In genomic region chr9:111632051-111632450, GRCh38 we compare ENCODE assay signal across 8 cellular contexts. TPM values are rescaled to one million over a fixed set of nuclear protein-coding genes. Genes with fewer than 3 reads are reported as not detected.
DNase-seq lines count a peak whose midpoint lies in the region; ATAC-seq and TF ChIP-seq lines count a peak whose summit lies in the region.

No MANE protein-coding gene starts in this region.

- TF ChIP-seq POLR2A in gastroesophageal sphincter (IDR thresholded peaks at IDR 0.05), result no peak

- no peaks in the 10 kb centered on the region for H3K36me3 ChIP-seq in SU-DHL-6 (ENCODE audit: low read length)
- H3K36me3 ChIP-seq in gastroesophageal sphincter, result no peaks in the 10 kb centered on the region
- no peaks in the 10 kb centered on the region for H3K36me3 ChIP-seq in smooth muscle cell (ENCODE audit: low read depth)

- TF ChIP-seq EP300 in gastroesophageal sphincter (IDR thresholded peaks at IDR 0.05), result no peak

- H4K20me1 ChIP-seq in SU-DHL-6 (ENCODE audit: low read depth, low read length) (no peaks in the 10 kb centered on the region; the same call in 1 of the 2 replicates), smooth muscle cell (ENCODE audit: low read depth) (peaks cover 51% of the 10 kb centered on the region)

- H3K9me2 ChIP-seq in SU-DHL-6 (replicated peaks; ENCODE audit: insufficient read depth, low read length), result no peaks in the 10 kb centered on the region

- DNase-seq in DMS53 (lab: John Stamatoyannopoulos, UW) (peak; percentile 21), DMS53 treated with DMSO at 0.1 percent for 48 hours (lab: John Stamatoyannopoulos, UW; ENCODE audit: unreplicated experiment) (no peak), smooth muscle cell (lab: John Stamatoyannopoulos, UW; ENCODE audit: unreplicated experiment) (no peak), hippocampal formation (lab: John Stamatoyannopoulos, UW) (no peak)
- DNase-seq in stimulated activated naive CD4-positive, alpha-beta T cell (lab: John Stamatoyannopoulos, UW), result no peak

- H3K9ac ChIP-seq in SU-DHL-6 (ENCODE audit: low read length) (peak overlapping the region; percentile 77), smooth muscle cell (ENCODE audit: low read depth) (peak overlapping the region; percentile 93)

- H2AFZ ChIP-seq in SU-DHL-6 (ENCODE audit: low read depth, low read length, severe bottlenecking) (peak overlapping the region; percentile 57), smooth muscle cell (ENCODE audit: low read depth) (no peak overlapping the region)

- H3K4me3 ChIP-seq in SU-DHL-6 (ENCODE audit: insufficient read depth, low read length, poor library complexity, severe bottlenecking) (peak overlapping the region; percentile 74), gastroesophageal sphincter (peak overlapping the region; percentile 75 to 97), smooth muscle cell (peak overlapping the region; percentile 81)

- H3K79me2 ChIP-seq in SU-DHL-6 (ENCODE audit: insufficient read depth, low read length) (peaks cover 49% of the 10 kb centered on the region), smooth muscle cell (ENCODE audit: low read depth) (peaks cover 57% of the 10 kb centered on the region)

- peaks cover 9 to 32% (median 10%) of the 10 kb centered on the region in 3 donors for H3K4me1 ChIP-seq in gastroesophageal sphincter
- H3K4me1 ChIP-seq in smooth muscle cell (ENCODE audit: low read depth), result peaks cover 17% of the 10 kb centered on the region

- peak overlapping the region; percentile 71 for H3K4me2 ChIP-seq in SU-DHL-6 (ENCODE audit: low read depth, low read length, poor library complexity, severe bottlenecking)
- H3K4me2 ChIP-seq in smooth muscle cell, result peak overlapping the region; percentile 92

- 34 to 39% methylated on average over 5 of the region's 5 CpGs for WGBS in gastroesophageal sphincter (ENCODE audit: low coverage in 1 of 2), 2 donors
- 42% methylated on average over 5 of the region's 5 CpGs for WGBS in smooth muscle cell (ENCODE audit: low lambda C conversion rate)

- H3K9me3 ChIP-seq in SU-DHL-6 (ENCODE audit: insufficient read depth, low read length), result no peaks in the 10 kb centered on the region
- H3K9me3 ChIP-seq in gastroesophageal sphincter, result no peaks in the 10 kb centered on the region
- no peaks in the 10 kb centered on the region for H3K9me3 ChIP-seq in smooth muscle cell (replicated peaks; ENCODE audit: low read depth)

- H3F3A ChIP-seq in SU-DHL-6 (ENCODE audit: insufficient read depth) (no peaks in the 10 kb centered on the region), smooth muscle cell (ENCODE audit: low read depth) (no peaks in the 10 kb centered on the region)

- TF ChIP-seq CTCF in SU-DHL-6 (IDR thresholded peaks at IDR 0.05; ENCODE audit: insufficient read depth, low read length, poor library complexity, severe bottlenecking), result no peak
- TF ChIP-seq CTCF in gastroesophageal sphincter (IDR thresholded peaks at IDR 0.05), result no peak
- TF ChIP-seq CTCF in smooth muscle cell (IDR thresholded peaks at IDR 0.05; ENCODE audit: borderline replicate concordance, insufficient read depth, poor library complexity, severe bottlenecking), result no peak

- peak overlapping the region; percentile 34 for H3K27ac ChIP-seq in SU-DHL-6 (ENCODE audit: low read depth, low read length)
- peak overlapping the region in 3 of 4 donors; percentile 90 to 95 (median 93) for H3K27ac ChIP-seq in gastroesophageal sphincter
- H3K27ac ChIP-seq in smooth muscle cell (ENCODE audit: low read depth), result no peak overlapping the region

- H3K27me3 ChIP-seq in SU-DHL-6 (ENCODE audit: low read length) (no peaks in the 10 kb centered on the region), gastroesophageal sphincter (no peaks in the 10 kb centered on the region), smooth muscle cell (ENCODE audit: low read depth) (no peaks in the 10 kb centered on the region)

- ATAC-seq in gastroesophageal sphincter, result no peak
- ATAC-seq in HG03439 (IDR thresholded peaks at IDR 0.05; ENCODE audit: unreplicated experiment), result no peak

RNA-seq across cellular contexts. Expression of gene DNAJC25, which starts 0.9 kb away (rescaled TPM):
- total RNA-seq in gastroesophageal sphincter (1 to 10 TPM; 7.9 to 9.9 (median 9.2) TPM), smooth muscle cell (13.1 and 14.2 TPM in 2 replicates)
- polyA plus RNA-seq in smooth muscle cell, result 16.5 and 17.4 TPM in 2 replicates

RNA-seq across cellular contexts. Expression of gene GNG10, which starts 29.4 kb away (rescaled TPM):
- total RNA-seq in gastroesophageal sphincter (10 to 100 TPM; 41.4 to 96.4 (median 82.0) TPM), smooth muscle cell (102 and 104 TPM in 2 replicates)
- 43.8 and 47.9 TPM in 2 replicates for polyA plus RNA-seq in smooth muscle cell

RNA-seq across cellular contexts. Expression of gene PTGR1, which starts 32.6 kb away (rescaled TPM):
- 10 to 100 TPM; 19.1 to 59.6 (median 43.7) TPM for total RNA-seq in gastroesophageal sphincter
- 67.1 and 70.5 TPM in 2 replicates for total RNA-seq in smooth muscle cell
- 67.8 and 74.4 TPM in 2 replicates for polyA plus RNA-seq in smooth muscle cell
